Comparison of ENCODE assay signal across 8 cellular contexts in genomic region chr5:59187772-59188347, GRCh38.
DNase-seq lines count a peak whose midpoint lies in the region; ATAC-seq and TF ChIP-seq lines count a peak whose summit lies in the region.

No MANE protein-coding gene starts in this region.

- TF ChIP-seq CTCF in AG10803 (conservative IDR thresholded peaks at IDR 0.05; ENCODE audit: low read length) = no peak
- no peak for TF ChIP-seq CTCF in WI38 (IDR thresholded peaks at IDR 0.05; ENCODE audit: low read depth, low read length)

- ATAC-seq in HG03097 (IDR thresholded peaks at IDR 0.05; ENCODE audit: low FRiP score, unreplicated experiment) = no peak

- DNase-seq in AG10803 (ENCODE audit: low read depth) = no peak
- peak; percentile 31 for DNase-seq in H4 (ENCODE audit: low spot score)
- DNase-seq in GF-D8 (lab: John Stamatoyannopoulos, UW) = no peak
- DNase-seq in OCI-M2 (lab: John Stamatoyannopoulos, UW; ENCODE audit: unreplicated experiment) = no peak
- no peak for DNase-seq in stimulated activated CD4-positive, alpha-beta T cell treated with anti-CD3 and anti-CD28 coated beads, Interleukin-2, amount 100 ng/mL, for 24 hours

- H3K4me3 ChIP-seq in AG10803 (ENCODE audit: low read length) (peak overlapping the region; percentile 31; the same call in 1 of the 2 replicates), WI38 (ENCODE audit: low read depth, low read length) (peak overlapping the region; percentile 53), mesodermal cell (ENCODE audit: extremely low read depth, insufficient read depth, low read length, poor library complexity, severe bottlenecking) (no peak overlapping the region)

- H3K4me1 ChIP-seq in mesodermal cell (ENCODE audit: control insufficient read depth, insufficient read depth, low read length, poor library complexity, severe bottlenecking) = peaks cover 6% of the 10 kb centered on the region

- 26 to 31% methylated on average over 2 to 3 of the region's 4 CpGs for WGBS in mesodermal cell (ENCODE audit: insufficient coverage in 2 of 2), 2 experiments

- H3K36me3 ChIP-seq in mesodermal cell (ENCODE audit: control insufficient read depth, insufficient read depth, low read length) = no peaks in the 10 kb centered on the region

- H3K27ac ChIP-seq in mesodermal cell (ENCODE audit: low read depth, low read length, severe bottlenecking) = peak overlapping the region; percentile 51

- no peaks in the 10 kb centered on the region for H3K9me3 ChIP-seq in mesodermal cell (ENCODE audit: control insufficient read depth, low read length)
